8 cellular contexts compared by ENCODE assay signal in genomic region chr6:18262812-18263560, GRCh38. TPM values are rescaled to one million over a fixed set of nuclear protein-coding genes. Genes with fewer than 3 reads are reported as not detected.
A peak's percentile ranks its signal among the peaks of the same experiment; 100 is the strongest.
DNase-seq lines count a peak whose midpoint lies in the region; ATAC-seq and TF ChIP-seq lines count a peak whose summit lies in the region.

No MANE protein-coding gene starts in this region.

- H3K9me3 Mint-ChIP-seq in IgD-negative memory B cell = no peaks in the 10 kb centered on the region

- H3K27ac ChIP-seq in fibroblast of lung (ENCODE audit: insufficient read depth, low read length) (peak overlapping the region; percentile 94), prostate gland (peak overlapping the region; percentile 98 to 99)

- intact Hi-C loops in prostate gland (cut with DNase I) = loop anchor here (5.0 kb wide), 2 partner anchors 106 to 276 kb away; partner anchors contain the start of genes KDM1B, KIF13A and TPMT

- H4K20me1 ChIP-seq in fibroblast of lung (ENCODE audit: control insufficient read depth, extremely low read depth, insufficient read depth, low read length) = no peaks in the 10 kb centered on the region

- H3K27ac Mint-ChIP-seq in IgD-negative memory B cell = peak overlapping the region; percentile 91 to 97 (median 94)

- H3K27me3 ChIP-seq in fibroblast of lung (ENCODE audit: control insufficient read depth, insufficient read depth, low read length) (no peaks in the 10 kb centered on the region), prostate gland (replicated peaks; ENCODE audit: insufficient read depth) (no peaks in the 10 kb centered on the region)

- peak; percentile 17 to 22 for DNase-seq in activated CD4-positive, alpha-beta T cell treated with anti-CD3 and anti-CD28 coated beads for 4 hours
- no peak for DNase-seq in fibroblast of lung (ENCODE audit: low read depth in 2 of 2)
- no peak for DNase-seq in prostate gland (ENCODE audit: low spot score)
- DNase-seq in DMS153 (lab: John Stamatoyannopoulos, UW) = no peak
- DNase-seq in activated CD8-positive, alpha-beta memory T cell treated with anti-CD3 and anti-CD28 coated beads, Interleukin-2, amount 50 U/mL, for 48 hours = no peak

- peak overlapping the region; percentile 93 for H3K9ac ChIP-seq in fibroblast of lung (ENCODE audit: insufficient read depth, low read length)

- H3K4me2 ChIP-seq in fibroblast of lung (ENCODE audit: extremely low read depth, insufficient read depth, low read length) = peak overlapping the region; percentile 89

- H3K36me3 ChIP-seq in fibroblast of lung (ENCODE audit: control insufficient read depth, insufficient read depth, low read length) (no peaks in the 10 kb centered on the region), prostate gland (no peaks in the 10 kb centered on the region)

- H3K36me3 Mint-ChIP-seq in IgD-negative memory B cell = no peaks in the 10 kb centered on the region

- H3K9me3 ChIP-seq in fibroblast of lung (ENCODE audit: control insufficient read depth, insufficient read depth, low read depth, low read length) (no peaks in the 10 kb centered on the region), prostate gland (no peaks in the 10 kb centered on the region)

- peak overlapping the region; percentile 87 to 97 (median 96) for H3K4me3 Mint-ChIP-seq in IgD-negative memory B cell

- no peak for TF ChIP-seq CTCF in GM12875 (IDR thresholded peaks at IDR 0.05; ENCODE audit: borderline replicate concordance, insufficient read depth, low read depth, low read length)
- TF ChIP-seq CTCF in fibroblast of lung (conservative IDR thresholded peaks at IDR 0.05 in 1 of 2, IDR thresholded peaks at IDR 0.05 in 1 of 2; ENCODE audit: low read depth in 1 of 2, low read length in 2 of 2) = no peak
- TF ChIP-seq CTCF in prostate gland (IDR thresholded peaks at IDR 0.05) = no peak

- peaks cover 14% of the 10 kb centered on the region for H3K4me1 ChIP-seq in fibroblast of lung (ENCODE audit: control insufficient read depth, extremely low read depth, insufficient read depth, low read length)
- H3K4me1 ChIP-seq in prostate gland (replicated peaks) = no peaks in the 10 kb centered on the region

- peaks cover 60% of the 10 kb centered on the region for H3K79me2 ChIP-seq in fibroblast of lung (ENCODE audit: control insufficient read depth, insufficient read depth, low read length)

- no peak for TF ChIP-seq POLR2A in prostate gland (IDR thresholded peaks at IDR 0.05)

- H3K4me3 ChIP-seq in GM12875 (ENCODE audit: low read depth, low read length) (peak overlapping the region; percentile 57), fibroblast of lung (replicated peaks in 1 of 4; ENCODE audit: control extremely low read depth in 1 of 4, insufficient read depth in 1 of 4, low read depth in 3 of 4, low read length in 4 of 4) (peak overlapping the region; percentile 88 to 97 (median 92)), prostate gland (peak overlapping the region; percentile 81 to 85)

- peak overlapping the region; percentile 37 for H2AFZ ChIP-seq in fibroblast of lung (ENCODE audit: low read length)

- ATAC-seq in GM21528 (IDR thresholded peaks at IDR 0.05; ENCODE audit: low FRiP score, unreplicated experiment) = peak; percentile 61

- WGBS in prostate gland = 3% methylated on average over 18 of the region's 18 CpGs

- peaks cover 39 to 49% (median 44%) of the 10 kb centered on the region in 3 donors for H3K4me1 Mint-ChIP-seq in IgD-negative memory B cell

- H3K27me3 Mint-ChIP-seq in IgD-negative memory B cell = no peaks in the 10 kb centered on the region

RNA-seq across cellular contexts. Expression of gene DEK, which starts 1.3 kb away (rescaled TPM):
- polyA plus RNA-seq in IgD-negative memory B cell (83.3 TPM), fibroblast of lung (108 TPM in 2 replicates)
- total RNA-seq in fibroblast of lung (148 and 154 TPM in 2 replicates), prostate gland (100 to 1,000 TPM in 1 of 2 donors, 10 to 100 TPM in 1; 74.1 to 133 TPM)
- polyA plus RNA-seq in fibroblast of lung (2012) = 113 and 122 TPM in 2 replicates
- polyA minus RNA-seq in fibroblast of lung (ENCODE audit: low replicate concordance) = 1.4 and 1.7 TPM in 2 replicates

Comparison
In these comparisons a context has a peak if more than half of its experiments do, and no peak if none do; other contexts are left out.
1. DNase-seq: peak in activated CD4-positive, alpha-beta T cell treated with anti-CD3 and anti-CD28 coated beads for 4 hours (2 of 2); none in fibroblast of lung (0 of 2), prostate gland (single experiment), DMS153 (single experiment) and activated CD8-positive, alpha-beta memory T cell treated with anti-CD3 and anti-CD28 coated beads, Interleukin-2, amount 50 U/mL, for 48 hours (single experiment).
2. Peak in every context shown above with its lines, with median percentiles within 50 percentile points of each other: H3K4me3 ChIP-seq.